Comparison of ENCODE assay signal across 1 cellular context in the genomic region with DNA sequence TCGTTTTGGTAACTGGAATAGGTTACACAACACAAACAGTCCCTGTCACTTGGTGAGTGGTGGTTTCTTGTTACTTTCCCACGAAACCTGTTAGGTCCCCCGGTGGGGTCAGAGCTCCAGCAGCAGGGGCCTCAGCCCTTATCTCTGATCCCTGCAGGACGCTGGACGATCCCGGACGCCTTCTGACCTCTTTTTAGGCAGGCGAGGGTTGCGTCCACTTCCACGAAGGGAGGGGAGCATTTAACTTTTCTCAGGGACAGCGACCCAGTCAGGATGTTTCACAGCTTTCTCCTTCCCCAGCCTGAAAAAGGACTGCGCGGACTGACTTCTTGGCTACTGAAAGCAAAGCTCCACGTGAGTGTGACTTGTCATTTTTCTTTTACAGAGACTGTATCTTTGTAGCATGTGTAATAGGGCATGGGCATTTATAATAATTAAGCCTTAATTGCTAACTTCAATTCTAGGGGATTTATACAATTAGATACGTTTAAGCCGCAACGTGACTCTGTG.
TF ChIP-seq lines count a peak whose summit lies in the region.

No MANE protein-coding gene starts in this region.

TF ChIP-seq in GM12878, 131 proteins besides CTCF, POLR2A, EP300 and RAD21:
- TF ChIP-seq, protein P1, sequence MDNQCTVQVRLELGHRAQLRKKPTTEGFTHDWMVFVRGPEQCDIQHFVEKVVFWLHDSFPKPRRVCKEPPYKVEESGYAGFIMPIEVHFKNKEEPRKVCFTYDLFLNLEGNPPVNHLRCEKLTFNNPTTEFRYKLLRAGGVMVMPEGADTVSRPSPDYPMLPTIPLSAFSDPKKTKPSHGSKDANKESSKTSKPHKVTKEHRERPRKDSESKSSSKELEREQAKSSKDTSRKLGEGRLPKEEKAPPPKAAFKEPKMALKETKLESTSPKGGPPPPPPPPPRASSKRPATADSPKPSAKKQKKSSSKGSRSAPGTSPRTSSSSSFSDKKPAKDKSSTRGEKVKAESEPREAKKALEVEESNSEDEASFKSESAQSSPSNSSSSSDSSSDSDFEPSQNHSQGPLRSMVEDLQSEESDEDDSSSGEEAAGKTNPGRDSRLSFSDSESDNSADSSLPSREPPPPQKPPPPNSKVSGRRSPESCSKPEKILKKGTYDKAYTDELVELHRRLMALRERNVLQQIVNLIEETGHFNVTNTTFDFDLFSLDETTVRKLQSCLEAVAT (IDR thresholded peaks at IDR 0.05), result peak; percentile 92
- TF ChIP-seq SMARCA5 (IDR thresholded peaks at IDR 0.05), result no peak
- TF ChIP-seq, protein P2, sequence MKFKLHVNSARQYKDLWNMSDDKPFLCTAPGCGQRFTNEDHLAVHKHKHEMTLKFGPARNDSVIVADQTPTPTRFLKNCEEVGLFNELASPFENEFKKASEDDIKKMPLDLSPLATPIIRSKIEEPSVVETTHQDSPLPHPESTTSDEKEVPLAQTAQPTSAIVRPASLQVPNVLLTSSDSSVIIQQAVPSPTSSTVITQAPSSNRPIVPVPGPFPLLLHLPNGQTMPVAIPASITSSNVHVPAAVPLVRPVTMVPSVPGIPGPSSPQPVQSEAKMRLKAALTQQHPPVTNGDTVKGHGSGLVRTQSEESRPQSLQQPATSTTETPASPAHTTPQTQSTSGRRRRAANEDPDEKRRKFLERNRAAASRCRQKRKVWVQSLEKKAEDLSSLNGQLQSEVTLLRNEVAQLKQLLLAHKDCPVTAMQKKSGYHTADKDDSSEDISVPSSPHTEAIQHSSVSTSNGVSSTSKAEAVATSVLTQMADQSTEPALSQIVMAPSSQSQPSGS (IDR thresholded peaks at IDR 0.05; ENCODE audit: low read length), result no peak
- TF ChIP-seq ZBTB40 (IDR thresholded peaks at IDR 0.05; ENCODE audit: borderline replicate concordance), result peak; percentile 33
- TF ChIP-seq SUPT20H (IDR thresholded peaks at IDR 0.05; ENCODE audit: borderline replicate concordance, control insufficient read depth, low read depth, low read length), result no peak
- no peak for TF ChIP-seq NRF1 (conservative IDR thresholded peaks at IDR 0.05; ENCODE audit: low read depth, low read length)
- TF ChIP-seq, protein P3, sequence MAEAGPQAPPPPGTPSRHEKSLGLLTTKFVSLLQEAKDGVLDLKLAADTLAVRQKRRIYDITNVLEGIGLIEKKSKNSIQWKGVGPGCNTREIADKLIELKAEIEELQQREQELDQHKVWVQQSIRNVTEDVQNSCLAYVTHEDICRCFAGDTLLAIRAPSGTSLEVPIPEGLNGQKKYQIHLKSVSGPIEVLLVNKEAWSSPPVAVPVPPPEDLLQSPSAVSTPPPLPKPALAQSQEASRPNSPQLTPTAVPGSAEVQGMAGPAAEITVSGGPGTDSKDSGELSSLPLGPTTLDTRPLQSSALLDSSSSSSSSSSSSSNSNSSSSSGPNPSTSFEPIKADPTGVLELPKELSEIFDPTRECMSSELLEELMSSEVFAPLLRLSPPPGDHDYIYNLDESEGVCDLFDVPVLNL (IDR thresholded peaks at IDR 0.05; ENCODE audit: low read depth, low read length), result no peak
- TF ChIP-seq NR2C2 (IDR thresholded peaks at IDR 0.05; ENCODE audit: borderline replicate concordance, control insufficient read depth, insufficient read length, low read depth), result no peak
